17 cellular contexts compared by ENCODE assay signal in genomic region chr11:36399745-36400144, GRCh38.
"Had no signal": no experiment of that assay in that cellular context is flagged by ENCODE, and none has a peak within 500 bp of the region (broad histone marks: within the 10 kb centered on the region; RNA-seq: fewer than 3 reads in every experiment).

No MANE protein-coding gene starts in this region.

- H3K36me3 ChIP-seq: gastroesophageal sphincter, right lobe of liver had no signal

- H3K4me2 ChIP-seq: smooth muscle cell had no signal

- H3K9me3 ChIP-seq: gastroesophageal sphincter, psoas muscle, right lobe of liver, stomach, testis, upper lobe of left lung had no signal

- H3K36me3 Mint-ChIP-seq: activated naive CD4-positive, alpha-beta T cell treated with anti-CD3 and anti-CD28 coated beads, Interleukin-2, amount 50 U/mL, for 24 hours; brain; WTC11 had no signal

- H3K9me3 Mint-ChIP-seq: activated naive CD4-positive, alpha-beta T cell treated with anti-CD3 and anti-CD28 coated beads, Interleukin-2, amount 50 U/mL, for 24 hours; brain; WTC11 had no signal

- H3K4me3 Mint-ChIP-seq: activated naive CD4-positive, alpha-beta T cell treated with anti-CD3 and anti-CD28 coated beads, Interleukin-2, amount 50 U/mL, for 24 hours; brain; WTC11 had no signal

- H3K27ac ChIP-seq: gastroesophageal sphincter, psoas muscle, right lobe of liver, stomach, testis had no signal

- H3K4me1 Mint-ChIP-seq: WTC11 had no signal

- DNase-seq: activated CD4-positive, alpha-beta T cell treated with anti-CD3 and anti-CD28 coated beads for 48 hours; activated effector memory CD4-positive, alpha-beta T cell treated with anti-CD3 and anti-CD28 coated beads, Interleukin-2, amount 50 U/mL, for 16 hours; amygdala; hippocampal formation; left ventricle myocardium superior; mesenchymal stem cell; psoas muscle; SIG-M5; stomach; upper lobe of left lung had no signal

- ATAC-seq: gastroesophageal sphincter, left ventricle myocardium superior, psoas muscle, right lobe of liver, WTC11 had no signal

- H3K4me1 ChIP-seq: gastroesophageal sphincter, psoas muscle, right lobe of liver, stomach, testis had no signal

- H3K4me3 ChIP-seq: gastroesophageal sphincter, psoas muscle, right lobe of liver, smooth muscle cell, stomach, testis, upper lobe of left lung had no signal

- H3K27me3 ChIP-seq: right lobe of liver, stomach, testis, upper lobe of left lung had no signal

- H3K27ac Mint-ChIP-seq: activated naive CD4-positive, alpha-beta T cell treated with anti-CD3 and anti-CD28 coated beads, Interleukin-2, amount 50 U/mL, for 24 hours; WTC11 had no signal

- H3K27me3 Mint-ChIP-seq: activated naive CD4-positive, alpha-beta T cell treated with anti-CD3 and anti-CD28 coated beads, Interleukin-2, amount 50 U/mL, for 24 hours; brain had no signal
